ENCODE assay signal across 1 cellular context in genomic region chr5:172778223-172778814, GRCh38.
TF ChIP-seq lines count a peak whose summit lies in the region.

No MANE protein-coding gene starts in this region.

TF ChIP-seq in HepG2, 621 proteins besides CTCF, POLR2A, EP300 and RAD21 (continued from another document and continues in another):
- TF ChIP-seq TP53 (CRISPR knock-in tag; conservative IDR thresholded peaks at IDR 0.05) (no peak), RELA (CRISPR knock-in tag; IDR thresholded peaks at IDR 0.05) (0 out of 2 replicates have a peak, but pooled peaks have one; percentile 60), ZNF615 (CRISPR knock-in tag; IDR thresholded peaks at IDR 0.05; ENCODE audit: borderline replicate concordance) (no peak), FOXK1 (CRISPR knock-in tag; IDR thresholded peaks at IDR 0.05; ENCODE audit: borderline replicate concordance, low read depth) (peak; percentile 70; the same call in 1 of the 2 replicates), ZBTB7A (CRISPR knock-in tag; IDR thresholded peaks at IDR 0.05) (peak; percentile 43; the same call in 1 of the 2 replicates), ZNF446 (CRISPR knock-in tag; IDR thresholded peaks at IDR 0.05) (no peak), TARDBP (CRISPR knock-in tag; IDR thresholded peaks at IDR 0.05) (peak; percentile 71; the same call in 1 of the 2 replicates), MYNN (CRISPR knock-in tag; IDR thresholded peaks at IDR 0.05; ENCODE audit: low read depth) (no peak), SNAPC5 (CRISPR knock-in tag; IDR thresholded peaks at IDR 0.05; ENCODE audit: borderline replicate concordance) (no peak), ZSCAN9 (CRISPR knock-in tag; IDR thresholded peaks at IDR 0.05; ENCODE audit: borderline replicate concordance) (peak; percentile 81; the same call in 1 of the 2 replicates), CREB1 (IDR thresholded peaks at IDR 0.05) (0 out of 2 replicates have a peak, but pooled peaks have one; percentile 27), CREB1 (CRISPR knock-in tag; IDR thresholded peaks at IDR 0.05) (no peak), GMEB2 (CRISPR knock-in tag; IDR thresholded peaks at IDR 0.05; ENCODE audit: low read depth) (no peak), PRDM15 (CRISPR knock-in tag; IDR thresholded peaks at IDR 0.05) (no peak), NR2C2 (CRISPR knock-in tag; IDR thresholded peaks at IDR 0.05; ENCODE audit: borderline replicate concordance) (peak; percentile 89), MXD3 (CRISPR knock-in tag; IDR thresholded peaks at IDR 0.05) (0 out of 2 replicates have a peak, but pooled peaks have one; percentile 23), ZNF546 (CRISPR knock-in tag; conservative IDR thresholded peaks at IDR 0.05) (no peak), PAF1 (CRISPR knock-in tag; IDR thresholded peaks at IDR 0.05) (no peak), PHF8 (CRISPR knock-in tag; IDR thresholded peaks at IDR 0.05) (peak; percentile 54; the same call in 1 of the 2 replicates), ZBTB20 (CRISPR knock-in tag; IDR thresholded peaks at IDR 0.05; ENCODE audit: borderline replicate concordance, low read depth) (peak; percentile 89), TFAP4 (IDR thresholded peaks at IDR 0.05; ENCODE audit: borderline replicate concordance, low read depth) (peak; percentile 56; the same call in 1 of the 2 replicates), ZNF740 (CRISPR knock-in tag; IDR thresholded peaks at IDR 0.05) (no peak), ZNF773 (CRISPR knock-in tag; IDR thresholded peaks at IDR 0.05; ENCODE audit: borderline replicate concordance) (no peak), ZNF431 (CRISPR knock-in tag; IDR thresholded peaks at IDR 0.05; ENCODE audit: borderline replicate concordance, low read depth) (0 out of 2 replicates have a peak, but pooled peaks have one; percentile 47), ZNF34 (CRISPR knock-in tag; IDR thresholded peaks at IDR 0.05; ENCODE audit: borderline replicate concordance) (no peak), SIX1 (CRISPR knock-in tag; IDR thresholded peaks at IDR 0.05; ENCODE audit: borderline replicate concordance) (peak; percentile 19; the same call in 1 of the 2 replicates), ZNF878 (CRISPR knock-in tag; IDR thresholded peaks at IDR 0.05) (0 out of 2 replicates have a peak, but pooled peaks have one; percentile 24), ETV6 (CRISPR knock-in tag; conservative IDR thresholded peaks at IDR 0.05) (no peak), ZBTB25 (CRISPR knock-in tag; IDR thresholded peaks at IDR 0.05) (peak; percentile 70; the same call in 1 of the 2 replicates), ZNF326 (CRISPR knock-in tag; IDR thresholded peaks at IDR 0.05; ENCODE audit: borderline replicate concordance) (no peak), NONO (IDR thresholded peaks at IDR 0.05) (no peak), NONO (CRISPR knock-in tag; conservative IDR thresholded peaks at IDR 0.05) (peak; percentile 63; the same call in 1 of the 2 replicates), NFRKB (IDR thresholded peaks at IDR 0.05) (no peak), ZNF775 (CRISPR knock-in tag; IDR thresholded peaks at IDR 0.05; ENCODE audit: borderline replicate concordance) (no peak), ZBTB4 (CRISPR knock-in tag; IDR thresholded peaks at IDR 0.05; ENCODE audit: borderline replicate concordance) (peak; percentile 60; the same call in 1 of the 2 replicates), ZNF761 (CRISPR knock-in tag; conservative IDR thresholded peaks at IDR 0.05) (0 out of 2 replicates have a peak, but pooled peaks have one; percentile 50), AHDC1 (CRISPR knock-in tag; IDR thresholded peaks at IDR 0.05; ENCODE audit: borderline replicate concordance) (peak; percentile 84; the same call in 1 of the 2 replicates), ELF3 (CRISPR knock-in tag; IDR thresholded peaks at IDR 0.05) (peak; percentile 80), RXRA (CRISPR knock-in tag; IDR thresholded peaks at IDR 0.05) (peak; percentile 98), ZNF780A (CRISPR knock-in tag; IDR thresholded peaks at IDR 0.05) (no peak), SP1 (IDR thresholded peaks at IDR 0.05) (no peak), SP1 (CRISPR knock-in tag; IDR thresholded peaks at IDR 0.05) (peak; percentile 31; the same call in 1 of the 2 replicates), ZNF782 (CRISPR knock-in tag; IDR thresholded peaks at IDR 0.05; ENCODE audit: borderline replicate concordance) (no peak; the same call in 1 of the 2 replicates), KLF11 (CRISPR knock-in tag; IDR thresholded peaks at IDR 0.05) (peak; percentile 36; the same call in 1 of the 2 replicates)
